In genomic region chr17:78605886-78606285, GRCh38 we compare ENCODE assay signal across 1 cellular context.
TF ChIP-seq lines count a peak whose summit lies in the region.

No MANE protein-coding gene starts in this region.

TF ChIP-seq in HepG2, 621 proteins besides CTCF, POLR2A, EP300 and RAD21:
- TF ChIP-seq MED8 (CRISPR knock-in tag; IDR thresholded peaks at IDR 0.05; ENCODE audit: insufficient replicate concordance): no peak
- no peak for TF ChIP-seq NFATC3 (CRISPR knock-in tag; IDR thresholded peaks at IDR 0.05)
- TF ChIP-seq ZNF253 (CRISPR knock-in tag; IDR thresholded peaks at IDR 0.05; ENCODE audit: borderline replicate concordance): 0 out of 2 replicates have a peak, but pooled peaks have one; percentile 61
TF ChIP-seq in HepG2: peak in this region for 1.
